In genomic region chr16:15482068-15482747, GRCh38 we compare ENCODE assay signal across 8 cellular contexts. TPM values are rescaled to one million over a fixed set of nuclear protein-coding genes. Genes with fewer than 3 reads are reported as not detected.
A peak's percentile ranks its signal among the peaks of the same experiment; 100 is the strongest.
DNase-seq lines count a peak whose midpoint lies in the region; ATAC-seq and TF ChIP-seq lines count a peak whose summit lies in the region.

No MANE protein-coding gene starts in this region.

- no peaks in the 10 kb centered on the region for H3K36me3 ChIP-seq in prostate gland

- TF ChIP-seq POLR2A in prostate gland (IDR thresholded peaks at IDR 0.05) = no peak

- no peaks in the 10 kb centered on the region for H3K9me3 Mint-ChIP-seq in activated CD8-positive, alpha-beta T cell treated with anti-CD3 and anti-CD28 coated beads, Interleukin-2, amount 10 ng/mL, durations not matched to agents 7 days and 5 days (ENCODE audit: insufficient read depth)

- POLR2A ChIA-PET in activated CD8-positive, alpha-beta T cell treated with anti-CD3 and anti-CD28 coated beads, Interleukin-2, amount 10 ng/mL, durations not matched to agents 7 days and 5 days (lab: Charles Lee) = interaction anchor here (0.6 kb wide), 1 partner anchor 80 kb away, joined by 5 read pairs; no protein-coding TSS in a partner anchor

- peaks cover 9% of the 10 kb centered on the region for H3K4me1 Mint-ChIP-seq in activated CD8-positive, alpha-beta T cell treated with anti-CD3 and anti-CD28 coated beads, Interleukin-2, amount 10 ng/mL, durations not matched to agents 7 days and 5 days (ENCODE audit: low read depth)

- no peaks in the 10 kb centered on the region for H3K9me3 ChIP-seq in prostate gland

- no peaks in the 10 kb centered on the region for H3K36me3 Mint-ChIP-seq in activated CD8-positive, alpha-beta T cell treated with anti-CD3 and anti-CD28 coated beads, Interleukin-2, amount 10 ng/mL, durations not matched to agents 7 days and 5 days (ENCODE audit: low read depth)

- CTCF ChIA-PET in activated CD8-positive, alpha-beta T cell treated with anti-CD3 and anti-CD28 coated beads, Interleukin-2, amount 10 ng/mL, durations not matched to agents 7 days and 5 days (lab: Charles Lee) = no interaction called here

- no peak overlapping the region for H3K4me3 Mint-ChIP-seq in activated CD8-positive, alpha-beta T cell treated with anti-CD3 and anti-CD28 coated beads, Interleukin-2, amount 10 ng/mL, durations not matched to agents 7 days and 5 days

- no peaks in the 10 kb centered on the region for H3K27me3 ChIP-seq in prostate gland (replicated peaks; ENCODE audit: insufficient read depth)

- no peak overlapping the region for H3K27ac ChIP-seq in prostate gland

- no peak for TF ChIP-seq CTCF in prostate gland (IDR thresholded peaks at IDR 0.05)

- 60% methylated on average over 3 of the region's 3 CpGs for WGBS in prostate gland

- H3K4me1 ChIP-seq in prostate gland (replicated peaks) = no peaks in the 10 kb centered on the region

- H3K27ac Mint-ChIP-seq in activated CD8-positive, alpha-beta T cell treated with anti-CD3 and anti-CD28 coated beads, Interleukin-2, amount 10 ng/mL, durations not matched to agents 7 days and 5 days = no peak overlapping the region

- no peaks in the 10 kb centered on the region for H3K27me3 Mint-ChIP-seq in activated CD8-positive, alpha-beta T cell treated with anti-CD3 and anti-CD28 coated beads, Interleukin-2, amount 10 ng/mL, durations not matched to agents 7 days and 5 days (ENCODE audit: low read depth)

- DNase-seq in A172 (ENCODE audit: low spot score) = peak; percentile 99
- peak; percentile 92 for DNase-seq in HT-29 (ENCODE audit: low spot score)
- no peak for DNase-seq in activated CD8-positive, alpha-beta T cell treated with anti-CD3 and anti-CD28 coated beads, Interleukin-2, amount 10 ng/mL, durations not matched to agents 7 days and 5 days
- DNase-seq in fibroblast of peridontal ligament (ENCODE audit: extremely low read depth) = peak; percentile 84
- peak; percentile 4 for DNase-seq in prostate gland (ENCODE audit: low spot score)
- DNase-seq in NCI-H345 treated with DMSO at 0.1 percent for 48 hours (lab: John Stamatoyannopoulos, UW; ENCODE audit: unreplicated experiment) = no peak

- ATAC-seq in activated CD8-positive, alpha-beta T cell treated with anti-CD3 and anti-CD28 coated beads, Interleukin-2, amount 10 ng/mL, durations not matched to agents 7 days and 5 days = peak; percentile 30
- no peak for ATAC-seq in GM18907 (IDR thresholded peaks at IDR 0.05; ENCODE audit: unreplicated experiment)
- no peak for ATAC-seq in HG03442 (IDR thresholded peaks at IDR 0.05; ENCODE audit: unreplicated experiment)

- intact Hi-C loops in prostate gland (cut with DNase I) = loop anchor here (5.0 kb wide), 1 partner anchor 45 kb away; no protein-coding TSS in a partner anchor

- no peak overlapping the region for H3K4me3 ChIP-seq in prostate gland

RNA-seq across cellular contexts. Expression of gene BMERB1, which starts 47.8 kb away (rescaled TPM):
- 12.9 and 17.4 TPM in 2 replicates for total RNA-seq in A172 (2014; rRNA removed; shearing (Covaris generic))
- 0.61 and 1.1 TPM in 2 replicates for total RNA-seq in HT-29 (2014; rRNA removed; shearing (Covaris generic))
- 1 to 10 TPM; 1.6 to 4.3 TPM for total RNA-seq in activated CD8-positive, alpha-beta T cell treated with anti-CD3 and anti-CD28 coated beads, Interleukin-2, amount 10 ng/mL, durations not matched to agents 7 days and 5 days
- 10 to 100 TPM; 49.1 to 51.1 TPM for total RNA-seq in prostate gland

Comparison
In these comparisons a context has a peak if more than half of its experiments do, and no peak if none do; other contexts are left out.
1. DNase-seq: peak in A172 (single experiment), HT-29 (single experiment), fibroblast of peridontal ligament (single experiment) and prostate gland (single experiment); none in activated CD8-positive, alpha-beta T cell treated with anti-CD3 and anti-CD28 coated beads, Interleukin-2, amount 10 ng/mL, durations not matched to agents 7 days and 5 days (single experiment) and NCI-H345 treated with DMSO at 0.1 percent for 48 hours (single experiment).